2 cellular contexts compared by ENCODE assay signal in genomic region chr17:50285941-50286340, GRCh38.
TF ChIP-seq lines count a peak whose summit lies in the region.

No MANE protein-coding gene starts in this region.

TF ChIP-seq in IMR-90, 13 proteins besides CTCF, POLR2A, EP300 and RAD21:
- TF ChIP-seq, protein P1, sequence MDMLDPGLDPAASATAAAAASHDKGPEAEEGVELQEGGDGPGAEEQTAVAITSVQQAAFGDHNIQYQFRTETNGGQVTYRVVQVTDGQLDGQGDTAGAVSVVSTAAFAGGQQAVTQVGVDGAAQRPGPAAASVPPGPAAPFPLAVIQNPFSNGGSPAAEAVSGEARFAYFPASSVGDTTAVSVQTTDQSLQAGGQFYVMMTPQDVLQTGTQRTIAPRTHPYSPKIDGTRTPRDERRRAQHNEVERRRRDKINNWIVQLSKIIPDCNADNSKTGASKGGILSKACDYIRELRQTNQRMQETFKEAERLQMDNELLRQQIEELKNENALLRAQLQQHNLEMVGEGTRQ (IDR thresholded peaks at IDR 0.05; ENCODE audit: low read depth, low read length): no peak
- no peak for TF ChIP-seq CEBPB (IDR thresholded peaks at IDR 0.05; ENCODE audit: low read depth, low read length)
- no peak for TF ChIP-seq RFX5 (IDR thresholded peaks at IDR 0.05; ENCODE audit: low read depth, low read length)
- TF ChIP-seq NFE2L2 (IDR thresholded peaks at IDR 0.05; ENCODE audit: low read depth, low read length): no peak
- TF ChIP-seq CHD1 (IDR thresholded peaks at IDR 0.05; ENCODE audit: low read depth, low read length): no peak
- TF ChIP-seq SMC3 (IDR thresholded peaks at IDR 0.05; ENCODE audit: low read depth, low read length): no peak
- no peak for TF ChIP-seq ELK1 (IDR thresholded peaks at IDR 0.05; ENCODE audit: borderline replicate concordance, low read depth, low read length)
- no peak for TF ChIP-seq MAZ (IDR thresholded peaks at IDR 0.05; ENCODE audit: borderline replicate concordance, low read depth, low read length)
- no peak for TF ChIP-seq MAFK (IDR thresholded peaks at IDR 0.05; ENCODE audit: low read depth, low read length)
- no peak for TF ChIP-seq BHLHE40 (IDR thresholded peaks at IDR 0.05; ENCODE audit: low read depth, low read length)
- no peak for TF ChIP-seq RCOR1 (IDR thresholded peaks at IDR 0.05; ENCODE audit: insufficient replicate concordance, low read length)
- TF ChIP-seq FOS (IDR thresholded peaks at IDR 0.05; ENCODE audit: low read depth, low read length): no peak
- no peak for TF ChIP-seq MXI1 (IDR thresholded peaks at IDR 0.05; ENCODE audit: borderline replicate concordance, low read depth, low read length)

TF ChIP-seq in H1, 55 proteins besides CTCF, POLR2A, EP300 and RAD21:
- no peak for TF ChIP-seq E2F6 (IDR thresholded peaks at IDR 0.05)
- no peak for TF ChIP-seq BACH1 (IDR thresholded peaks at IDR 0.05; ENCODE audit: low read length)
- no peak for TF ChIP-seq CEBPB (IDR thresholded peaks at IDR 0.05; ENCODE audit: low read depth, low read length)
- no peak for TF ChIP-seq EGR1 (IDR thresholded peaks at IDR 0.05; ENCODE audit: borderline replicate concordance, low read depth, low read length)
- no peak for TF ChIP-seq SRF (IDR thresholded peaks at IDR 0.05; ENCODE audit: low read depth, low read length)
